ENCODE assay signal across 22 cellular contexts in genomic region chr2:7685342-7686015, GRCh38.
DNase-seq lines count a peak whose midpoint lies in the region; ATAC-seq, FAIRE-seq and TF ChIP-seq lines count a peak whose summit lies in the region.
"Had no signal": no experiment of that assay in that cellular context is flagged by ENCODE, and none has a peak within 500 bp of the region (broad histone marks: within the 10 kb centered on the region; RNA-seq: fewer than 3 reads in every experiment).

No MANE protein-coding gene starts in this region.

- intact Hi-C loops in HepG2 (cut with micrococcal nuclease; ENCODE audit: unreplicated experiment), result no loop called here
- intact Hi-C loops in right lobe of liver (cut with DNase I), result no loop called here
- intact Hi-C loops in CD14-positive monocyte (cut with micrococcal nuclease), result no loop called here
- intact Hi-C loops in CD4-positive, alpha-beta T cell (cut with DNase I, micrococcal nuclease), result no loop called here

- H3K36me3 ChIP-seq in HepG2 (replicated peaks in 1 of 2; ENCODE audit: control insufficient read depth in 1 of 2, insufficient read depth in 2 of 2, low read length in 2 of 2) (no peaks in the 10 kb centered on the region), right lobe of liver (no peaks in the 10 kb centered on the region), hepatocyte (replicated peaks; ENCODE audit: insufficient read depth, low read depth) (no peaks in the 10 kb centered on the region)

- H3K27me3 Mint-ChIP-seq in CD14-positive monocyte (ENCODE audit: low read depth in 3 of 3), result peaks cover 3 to 5% (median 5%) of the 10 kb centered on the region in 3 donors
- no peaks in the 10 kb centered on the region for H3K27me3 Mint-ChIP-seq in CD4-positive, alpha-beta T cell
- H3K27me3 Mint-ChIP-seq: activated CD4-positive, alpha-beta T cell treated with anti-CD3 and anti-CD28 coated beads, Interleukin-2, amount 10 ng/mL, durations not matched to agents 7 days and 5 days; type B pancreatic cell had no signal

- no peak overlapping the region for H3K4me2 ChIP-seq in HepG2 (ENCODE audit: low read depth, low read length)
- no peak overlapping the region for H3K4me2 ChIP-seq in hepatocyte
- H3K4me2 ChIP-seq: smooth muscle cell had no signal

- no peak overlapping the region for H3K27ac ChIP-seq in HepG2 (ENCODE audit: extremely low read length, insufficient read depth, low read length)
- no peak overlapping the region for H3K27ac ChIP-seq in right lobe of liver
- H3K27ac ChIP-seq in hepatocyte, result peak overlapping the region; percentile 81
- no peak overlapping the region for H3K27ac ChIP-seq in CD4-positive, alpha-beta T cell (ENCODE audit: low read depth, low read length)

- H3K4me1 ChIP-seq in HepG2 (ENCODE audit: insufficient read depth, low read length), result peaks cover 6% of the 10 kb centered on the region; the same call in 1 of the 2 replicates
- no peaks in the 10 kb centered on the region for H3K4me1 ChIP-seq in right lobe of liver
- peaks cover 7% of the 10 kb centered on the region for H3K4me1 ChIP-seq in hepatocyte (ENCODE audit: insufficient read depth)

- H4K20me1 ChIP-seq in HepG2 (ENCODE audit: insufficient read depth, low read length) (no peaks in the 10 kb centered on the region), hepatocyte (ENCODE audit: insufficient read depth, poor library complexity, severe bottlenecking) (no peaks in the 10 kb centered on the region)

- BruUV-seq in HepG2 (replicated peaks; lab: Mats Ljungman, UMichigan), result no TSS peak

- no peak for ATAC-seq in HepG2
- no peak for ATAC-seq in right lobe of liver
- no peak for ATAC-seq in HG03354 (IDR thresholded peaks at IDR 0.05; ENCODE audit: poor library complexity, severe bottlenecking, unreplicated experiment)
- no peak for ATAC-seq in CD4-positive, alpha-beta T cell (ENCODE audit: poor library complexity)
- ATAC-seq: activated naive CD4-positive, alpha-beta T cell treated with anti-CD3 and anti-CD28 coated beads, Interleukin-2, amount 50 U/mL, for 72 hours had no signal

- TF ChIP-seq CTCF in HepG2 (CRISPR knock-in tag; IDR thresholded peaks at IDR 0.05) (no peak), right lobe of liver (IDR thresholded peaks at IDR 0.05) (no peak), hepatocyte (IDR thresholded peaks at IDR 0.05; ENCODE audit: poor library complexity) (no peak), CD14-positive monocyte (IDR thresholded peaks at IDR 0.05) (no peak)
- TF ChIP-seq CTCF in CD4-positive, alpha-beta T cell (IDR thresholded peaks at IDR 0.05), result no peak

- CTCF ChIA-PET in HepG2 (lab: Yijun Ruan, JAX; ENCODE audit: low intra/inter-chr PET ratio, low total read pairs), result no interaction called here
- CTCF ChIA-PET in CD4-positive, alpha-beta T cell (lab: Charles Lee), result no interaction called here

- no peaks in the 10 kb centered on the region for H3K36me3 Mint-ChIP-seq in CD14-positive monocyte
- H3K36me3 Mint-ChIP-seq in CD4-positive, alpha-beta T cell (ENCODE audit: low read depth), result no peaks in the 10 kb centered on the region
- H3K36me3 Mint-ChIP-seq: activated naive CD4-positive, alpha-beta T cell treated with anti-CD3 and anti-CD28 coated beads, Interleukin-2, amount 50 U/mL, for 72 hours; type B pancreatic cell had no signal

- no peak for TF ChIP-seq RAD21 in HepG2 (CRISPR knock-in tag; IDR thresholded peaks at IDR 0.05)

- no peak overlapping the region for H3K9ac ChIP-seq in HepG2 (ENCODE audit: insufficient read depth, low read depth, low read length)

- H3K27me3 ChIP-seq in HepG2 (ENCODE audit: control insufficient read depth in 1 of 2, insufficient read depth in 2 of 2, low read length in 2 of 2) (no peaks in the 10 kb centered on the region; a peak in 1 of 5 replicates), right lobe of liver (no peaks in the 10 kb centered on the region), hepatocyte (no peaks in the 10 kb centered on the region)
- H3K27me3 ChIP-seq in CD4-positive, alpha-beta T cell (ENCODE audit: control insufficient read depth, insufficient read depth, low read length), result no peaks in the 10 kb centered on the region

- no peaks in the 10 kb centered on the region for H3K9me2 ChIP-seq in hepatocyte (replicated peaks; ENCODE audit: insufficient read depth)

- no peaks in the 10 kb centered on the region for H3K9me3 Mint-ChIP-seq in CD14-positive monocyte
- H3K9me3 Mint-ChIP-seq in CD4-positive, alpha-beta T cell, result no peaks in the 10 kb centered on the region
- H3K9me3 Mint-ChIP-seq: type B pancreatic cell had no signal

- H3K79me2 ChIP-seq in HepG2 (ENCODE audit: insufficient read depth, low read length), result no peaks in the 10 kb centered on the region
- H3K79me2 ChIP-seq in hepatocyte, result no peaks in the 10 kb centered on the region

- no peaks in the 10 kb centered on the region for H3K4me1 Mint-ChIP-seq in CD14-positive monocyte
- no peaks in the 10 kb centered on the region for H3K4me1 Mint-ChIP-seq in CD4-positive, alpha-beta T cell (ENCODE audit: low read depth)
- H3K4me1 Mint-ChIP-seq: activated CD4-positive, alpha-beta T cell treated with anti-CD3 and anti-CD28 coated beads, Interleukin-2, amount 10 ng/mL, durations not matched to agents 7 days and 5 days had no signal

- TF ChIP-seq POLR2A in HepG2 (IDR thresholded peaks at IDR 0.05; ENCODE audit: insufficient read depth in 1 of 2, low read depth in 2 of 2, low read length in 2 of 2) (no peak), right lobe of liver (IDR thresholded peaks at IDR 0.05) (no peak)

- POLR2A ChIA-PET in HepG2 (lab: Yijun Ruan, JAX), result no interaction called here
- POLR2A ChIA-PET in CD4-positive, alpha-beta T cell (lab: Charles Lee), result no interaction called here

- 23% methylated on average over 5 of the region's 5 CpGs for WGBS in HepG2 (ENCODE audit: low lambda C conversion rate)
- 61% methylated on average over 4 of the region's 5 CpGs for WGBS in right lobe of liver (ENCODE audit: insufficient coverage, low coverage, low lambda C conversion rate, missing lambda C conversion rate)
- WGBS in hepatocyte (ENCODE audit: low lambda C conversion rate, missing lambda C conversion rate), result 64% methylated on average over 5 of the region's 5 CpGs

- H3K9me3 ChIP-seq in HepG2 (ENCODE audit: low read length) (no peaks in the 10 kb centered on the region), right lobe of liver (no peaks in the 10 kb centered on the region), hepatocyte (ENCODE audit: low read depth) (no peaks in the 10 kb centered on the region)
- H3K9me3 ChIP-seq in CD4-positive, alpha-beta T cell (ENCODE audit: control insufficient read depth, low read length), result no peaks in the 10 kb centered on the region

- in situ Hi-C loops in HepG2 (cut with HindIII; ENCODE audit: extremely low pct_ligation_motif_present, low pct_unique_long_range_greater_than_20kb), result no loop called here

- H3K27ac Mint-ChIP-seq in CD14-positive monocyte, result peak overlapping the region in 1 of 7 donors; percentile 31
- H3K27ac Mint-ChIP-seq in CD4-positive, alpha-beta T cell, result no peak overlapping the region
- H3K27ac Mint-ChIP-seq: activated CD4-positive, alpha-beta T cell treated with anti-CD3 and anti-CD28 coated beads, Interleukin-2, amount 10 ng/mL, durations not matched to agents 7 days and 5 days; activated naive CD4-positive, alpha-beta T cell treated with anti-CD3 and anti-CD28 coated beads, Interleukin-2, amount 50 U/mL, for 72 hours; type B pancreatic cell had no signal

- no peak overlapping the region for H3K4me3 Mint-ChIP-seq in CD14-positive monocyte
- no peak overlapping the region for H3K4me3 Mint-ChIP-seq in CD4-positive, alpha-beta T cell
- H3K4me3 Mint-ChIP-seq: activated CD4-positive, alpha-beta T cell treated with anti-CD3 and anti-CD28 coated beads, Interleukin-2, amount 10 ng/mL, durations not matched to agents 7 days and 5 days; type B pancreatic cell had no signal

- FAIRE-seq in HepG2 (lab: Jason Lieb, UNC), result no peak
- FAIRE-seq: HTR-8/SVneo, islet of Langerhans had no signal

- H2AFZ ChIP-seq in HepG2 (ENCODE audit: low read length) (no peak overlapping the region), hepatocyte (no peak overlapping the region)

- no peak for TF ChIP-seq EP300 in HepG2 (IDR thresholded peaks at IDR 0.05; ENCODE audit: low read depth in 2 of 2, low read length in 2 of 2)
- no peak for TF ChIP-seq EP300 in HepG2 (CRISPR knock-in tag; IDR thresholded peaks at IDR 0.05; ENCODE audit: borderline replicate concordance)

- H3K4me3 ChIP-seq in HepG2 (replicated peaks in 1 of 3; ENCODE audit: insufficient read depth in 1 of 3, low read depth in 2 of 3, low read length in 3 of 3) (no peak overlapping the region), right lobe of liver (no peak overlapping the region), hepatocyte (no peak overlapping the region)
- H3K4me3 ChIP-seq: smooth muscle cell had no signal

- DNase-seq in HepG2 (ENCODE audit: low spot score) (no peak), right lobe of liver (no peak), astrocyte of the hippocampus (ENCODE audit: low read depth, low spot score) (peak; percentile 18), hepatocyte (ENCODE audit: low spot score) (peak; percentile 61), CD14-positive monocyte (ENCODE audit: low spot score) (no peak)
- DNase-seq in central memory CD4-positive, alpha-beta T cell, result no peak
- no peak for DNase-seq in CD4-positive, alpha-beta T cell
- DNase-seq: ACHN; activated CD4-positive, alpha-beta T cell treated with anti-CD3 and anti-CD28 coated beads, Interleukin-2, amount 10 ng/mL, durations not matched to agents 7 days and 5 days; caudate nucleus; DMS 273 treated with DMSO at 0.1 percent for 48 hours; head of caudate nucleus; MM.1S; NCI-H1930; NCI-H526; stimulated activated naive CD4-positive, alpha-beta T cell had no signal

TF ChIP-seq in HepG2, 621 proteins besides CTCF, POLR2A, EP300 and RAD21 (continues in another document):
- TF ChIP-seq RARA (CRISPR knock-in tag; IDR thresholded peaks at IDR 0.05), result peak; percentile 55; the same call in 1 of the 2 replicates
- TF ChIP-seq ZNF704 (CRISPR knock-in tag; IDR thresholded peaks at IDR 0.05; ENCODE audit: borderline replicate concordance), result no peak
- peak; percentile 96 for TF ChIP-seq BCL6 (CRISPR knock-in tag; IDR thresholded peaks at IDR 0.05)
- TF ChIP-seq ZMAT5 (CRISPR knock-in tag; IDR thresholded peaks at IDR 0.05; ENCODE audit: borderline replicate concordance, low read depth), result no peak

Comparison
In these comparisons a context has a peak if more than half of its experiments do, and no peak if none do; other contexts are left out.
1. DNase-seq: peak in astrocyte of the hippocampus (single experiment) and hepatocyte (single experiment); none in HepG2 (single experiment), right lobe of liver (0 of 3), CD14-positive monocyte (single experiment), central memory CD4-positive, alpha-beta T cell (single experiment) and CD4-positive, alpha-beta T cell (0 of 10).